ENCODE assay signal across 21 cellular contexts in the genomic region with DNA sequence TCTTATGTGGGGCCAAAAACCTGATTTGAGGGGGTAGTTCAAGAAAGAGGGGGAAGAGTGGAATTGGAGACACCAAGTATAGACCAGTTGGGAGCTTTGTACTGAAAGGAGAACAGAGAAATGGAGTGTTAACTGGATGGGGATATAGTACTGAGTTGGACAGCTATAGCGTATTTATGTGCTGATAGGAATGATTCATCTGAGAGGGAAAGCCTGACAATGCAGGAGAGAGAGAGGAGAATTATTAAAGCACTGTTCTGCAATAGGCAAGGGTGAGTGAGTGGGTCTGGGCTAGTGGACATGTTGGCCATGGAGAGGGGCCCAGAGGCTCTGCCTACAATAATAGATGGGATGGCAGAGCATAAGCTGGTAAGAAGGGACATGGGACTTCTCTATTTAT. TPM values are rescaled to one million over a fixed set of nuclear protein-coding genes. Genes with fewer than 3 reads are reported as not detected.
A peak's percentile ranks its signal among the peaks of the same experiment; 100 is the strongest.
DNase-seq lines count a peak whose midpoint lies in the region; FAIRE-seq and TF ChIP-seq lines count a peak whose summit lies in the region.
"Had no signal": no experiment of that assay in that cellular context is flagged by ENCODE, and none has a peak within 500 bp of the region (broad histone marks: within the 10 kb centered on the region; RNA-seq: fewer than 3 reads in every experiment).

No MANE protein-coding gene starts in this region.

- peaks cover 2% of the 10 kb centered on the region for H3K36me3 Mint-ChIP-seq in activated CD4-positive, alpha-beta T cell treated with anti-CD3 and anti-CD28 coated beads, Interleukin-2, amount 10 ng/mL, durations not matched to agents 24 days and 14 days (ENCODE audit: low read depth)
- peaks cover 10% of the 10 kb centered on the region for H3K36me3 Mint-ChIP-seq in activated CD4-positive, alpha-beta T cell treated with anti-CD3 and anti-CD28 coated beads, Interleukin-2, amount 10 ng/mL, durations not matched to agents 7 days and 5 days (ENCODE audit: low read depth)
- peaks cover 24% of the 10 kb centered on the region for H3K36me3 Mint-ChIP-seq in progenitor cell of endocrine pancreas (ENCODE audit: insufficient read depth)

- H3K4me3 ChIP-seq in choroid plexus epithelial cell (ENCODE audit: low read depth, low read length) = no peak overlapping the region
- H3K4me3 ChIP-seq: BLaER1, GM12878, HAP-1 had no signal

- peaks cover 2% of the 10 kb centered on the region for H3K4me1 Mint-ChIP-seq in activated CD4-positive, alpha-beta T cell treated with anti-CD3 and anti-CD28 coated beads, Interleukin-2, amount 10 ng/mL, durations not matched to agents 24 days and 14 days
- H3K4me1 Mint-ChIP-seq in activated CD4-positive, alpha-beta T cell treated with anti-CD3 and anti-CD28 coated beads, Interleukin-2, amount 10 ng/mL, durations not matched to agents 7 days and 5 days = no peaks in the 10 kb centered on the region
- H3K4me1 Mint-ChIP-seq in progenitor cell of endocrine pancreas (ENCODE audit: low read depth) = peaks cover 3% of the 10 kb centered on the region
- H3K4me1 Mint-ChIP-seq: B cell had no signal

- CTCF ChIA-PET in activated CD4-positive, alpha-beta T cell treated with anti-CD3 and anti-CD28 coated beads, Interleukin-2, amount 10 ng/mL, durations not matched to agents 7 days and 5 days (lab: Charles Lee) = no interaction called here

- H3K27ac Mint-ChIP-seq in activated CD4-positive, alpha-beta T cell treated with anti-CD3 and anti-CD28 coated beads, Interleukin-2, amount 10 ng/mL, durations not matched to agents 24 days and 14 days = no peak overlapping the region
- no peak overlapping the region for H3K27ac Mint-ChIP-seq in activated CD4-positive, alpha-beta T cell treated with anti-CD3 and anti-CD28 coated beads, Interleukin-2, amount 10 ng/mL, durations not matched to agents 7 days and 5 days
- H3K27ac Mint-ChIP-seq in progenitor cell of endocrine pancreas = no peak overlapping the region
- H3K27ac Mint-ChIP-seq: B cell; CD4-positive, CD25-positive, alpha-beta regulatory T cell; CD8-positive, alpha-beta T cell; HFFc6 had no signal

- no peak overlapping the region for H3K4me3 Mint-ChIP-seq in activated CD4-positive, alpha-beta T cell treated with anti-CD3 and anti-CD28 coated beads, Interleukin-2, amount 10 ng/mL, durations not matched to agents 24 days and 14 days
- no peak overlapping the region for H3K4me3 Mint-ChIP-seq in activated CD4-positive, alpha-beta T cell treated with anti-CD3 and anti-CD28 coated beads, Interleukin-2, amount 10 ng/mL, durations not matched to agents 7 days and 5 days
- no peak overlapping the region for H3K4me3 Mint-ChIP-seq in progenitor cell of endocrine pancreas (ENCODE audit: low read depth)
- H3K4me3 Mint-ChIP-seq: B cell; CD4-positive, CD25-positive, alpha-beta regulatory T cell; CD8-positive, alpha-beta T cell; HFFc6 had no signal

- H3K27me3 Mint-ChIP-seq in activated CD4-positive, alpha-beta T cell treated with anti-CD3 and anti-CD28 coated beads, Interleukin-2, amount 10 ng/mL, durations not matched to agents 24 days and 14 days = no peaks in the 10 kb centered on the region
- no peaks in the 10 kb centered on the region for H3K27me3 Mint-ChIP-seq in activated CD4-positive, alpha-beta T cell treated with anti-CD3 and anti-CD28 coated beads, Interleukin-2, amount 10 ng/mL, durations not matched to agents 7 days and 5 days
- no peaks in the 10 kb centered on the region for H3K27me3 Mint-ChIP-seq in progenitor cell of endocrine pancreas
- H3K27me3 Mint-ChIP-seq: B cell; CD4-positive, CD25-positive, alpha-beta regulatory T cell had no signal

- H3K9me3 Mint-ChIP-seq in activated CD4-positive, alpha-beta T cell treated with anti-CD3 and anti-CD28 coated beads, Interleukin-2, amount 10 ng/mL, durations not matched to agents 24 days and 14 days = no peaks in the 10 kb centered on the region
- H3K9me3 Mint-ChIP-seq in activated CD4-positive, alpha-beta T cell treated with anti-CD3 and anti-CD28 coated beads, Interleukin-2, amount 10 ng/mL, durations not matched to agents 7 days and 5 days = peaks cover 3% of the 10 kb centered on the region
- peaks cover 16% of the 10 kb centered on the region for H3K9me3 Mint-ChIP-seq in progenitor cell of endocrine pancreas (ENCODE audit: low read depth)
- H3K9me3 Mint-ChIP-seq: HFFc6 had no signal

- DNase-seq in activated CD4-positive, alpha-beta T cell treated with anti-CD3 and anti-CD28 coated beads, Interleukin-2, amount 10 ng/mL, durations not matched to agents 24 days and 14 days = peak; percentile 28
- no peak for DNase-seq in activated CD4-positive, alpha-beta T cell treated with anti-CD3 and anti-CD28 coated beads, Interleukin-2, amount 10 ng/mL, durations not matched to agents 7 days and 5 days
- DNase-seq in choroid plexus epithelial cell (ENCODE audit: low read depth) (peak; percentile 34), urothelium cell line (ENCODE audit: low spot score) (no peak), progenitor cell of endocrine pancreas (ENCODE audit: low spot score, unreplicated experiment) (no peak), GM13977 (ENCODE audit: low spot score) (no peak)
- DNase-seq: Caco-2; CD4-positive, CD25-positive, alpha-beta regulatory T cell; CD8-positive, alpha-beta T cell; DMS153; DND-41; GDM1; GOT3; HFFc6 had no signal

- TF ChIP-seq CTCF in choroid plexus epithelial cell (conservative IDR thresholded peaks at IDR 0.05; ENCODE audit: low read depth, low read length) (no peak), progenitor cell of endocrine pancreas (IDR thresholded peaks at IDR 0.05; ENCODE audit: unreplicated experiment) (no peak), GM13977 (IDR thresholded peaks at IDR 0.05; ENCODE audit: extremely low read depth, insufficient read depth, missing control alignments) (no peak)

- POLR2A ChIA-PET in activated CD4-positive, alpha-beta T cell treated with anti-CD3 and anti-CD28 coated beads, Interleukin-2, amount 10 ng/mL, durations not matched to agents 7 days and 5 days (lab: Charles Lee) = no interaction called here

- peak; percentile 96 for FAIRE-seq in urothelium cell line (lab: Jason Lieb, UNC)
- FAIRE-seq: A204.1, GM12878, GM18507, H54 had no signal

- in situ Hi-C loops in GM13977 (cut with MboI; ENCODE audit: low pct_unique_long_range_greater_than_20kb, low sequenced_read_pairs, unreplicated experiment) = no loop called here

- intact Hi-C loops in activated CD4-positive, alpha-beta T cell treated with anti-CD3 and anti-CD28 coated beads, Interleukin-2, amount 10 ng/mL, durations not matched to agents 24 days and 14 days (cut with micrococcal nuclease) = no loop called here

RNA-seq across cellular contexts. Expression of a gene that starts 52.9 kb away (rescaled TPM):
- 148 TPM in 2 replicates for total RNA-seq in activated CD4-positive, alpha-beta T cell treated with anti-CD3 and anti-CD28 coated beads, Interleukin-2, amount 10 ng/mL, durations not matched to agents 24 days and 14 days
- total RNA-seq in activated CD4-positive, alpha-beta T cell treated with anti-CD3 and anti-CD28 coated beads, Interleukin-2, amount 10 ng/mL, durations not matched to agents 7 days and 5 days = 10 to 100 TPM; 83.2 to 93.2 TPM
- total RNA-seq in progenitor cell of endocrine pancreas = 72.6 and 74.4 TPM in 2 replicates

Comparison
In these comparisons a context has a peak if more than half of its experiments do, and no peak if none do; other contexts are left out.
1. DNase-seq: peak in activated CD4-positive, alpha-beta T cell treated with anti-CD3 and anti-CD28 coated beads, Interleukin-2, amount 10 ng/mL, durations not matched to agents 24 days and 14 days (single experiment) and choroid plexus epithelial cell (single experiment); none in activated CD4-positive, alpha-beta T cell treated with anti-CD3 and anti-CD28 coated beads, Interleukin-2, amount 10 ng/mL, durations not matched to agents 7 days and 5 days (single experiment), urothelium cell line (single experiment), progenitor cell of endocrine pancreas (single experiment) and GM13977 (single experiment).